Comparison of ENCODE assay signal across 8 cellular contexts in the genomic region with DNA sequence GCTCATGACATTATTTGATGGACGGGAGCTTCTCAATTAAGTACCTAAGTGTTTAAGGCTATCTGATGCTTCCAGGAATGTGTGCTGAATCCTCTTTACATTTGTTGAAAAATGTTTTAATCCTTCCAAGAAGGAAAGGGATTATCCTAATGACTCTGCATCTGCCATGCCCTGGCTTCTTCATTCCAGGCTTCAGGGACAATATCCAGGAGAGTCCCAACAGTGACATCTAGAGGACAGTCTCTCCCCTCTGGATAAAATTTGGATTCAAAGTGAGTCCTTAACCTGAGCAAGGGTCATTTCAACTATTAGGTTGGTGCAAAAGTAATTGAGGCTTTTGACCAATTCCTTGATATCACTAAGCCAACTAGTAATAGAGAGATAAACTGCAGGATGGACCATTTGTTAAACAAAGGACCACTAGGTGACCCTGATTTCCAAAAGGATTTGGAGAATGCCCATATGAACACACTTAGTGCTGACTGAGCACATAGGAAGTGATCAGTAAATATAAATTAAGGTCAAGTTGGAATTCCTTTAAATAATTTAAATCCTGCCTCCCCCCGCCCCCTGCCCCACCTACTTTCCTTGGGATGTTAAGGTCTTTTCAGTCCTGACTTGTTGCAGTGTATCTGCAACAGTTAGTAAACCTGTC. TPM values are rescaled to one million over a fixed set of nuclear protein-coding genes. Genes with fewer than 3 reads are reported as not detected.
DNase-seq lines count a peak whose midpoint lies in the region; ATAC-seq, FAIRE-seq and TF ChIP-seq lines count a peak whose summit lies in the region.

No MANE protein-coding gene starts in this region.

- no peak for FAIRE-seq in GM12892 (lab: Jason Lieb, UNC)

- DNase-seq in COLO668 (lab: John Stamatoyannopoulos, UW; ENCODE audit: unreplicated experiment) (peak; percentile 43), HFF-Myc (ENCODE audit: extremely low read depth, low read depth) (no peak), dorsolateral prefrontal cortex (peak in 1 of 10 donors; percentile 43), midbrain (lab: John Stamatoyannopoulos, UW) (peak; percentile 56), GM12892 (ENCODE audit: insufficient read length) (no peak), ureter (ENCODE audit: low spot score) (no peak)

- H3K9me3 ChIP-seq in OCI-LY3 (ENCODE audit: insufficient read depth, low read length): no peaks in the 10 kb centered on the region

- H3K27me3 ChIP-seq in OCI-LY3 (ENCODE audit: low read depth, low read length) (peaks cover 73% of the 10 kb centered on the region), dorsolateral prefrontal cortex (no peaks in the 10 kb centered on the region)

- peak; percentile 77 for TF ChIP-seq CTCF in HFF-Myc (IDR thresholded peaks at IDR 0.05; ENCODE audit: low read depth, low read length, missing control alignments)
- TF ChIP-seq CTCF in OCI-LY3 (IDR thresholded peaks at IDR 0.05; ENCODE audit: low read depth, low read length): peak; percentile 82
- TF ChIP-seq CTCF in dorsolateral prefrontal cortex (IDR thresholded peaks at IDR 0.05 in 54 of 56, conservative IDR thresholded peaks at IDR 0.05 in 2 of 56; ENCODE audit: low read depth in 1 of 56, partially characterized antibody in 56 of 56): peak; percentile 42 to 83 (median 72)

- no peaks in the 10 kb centered on the region for H4K20me1 ChIP-seq in OCI-LY3 (ENCODE audit: insufficient read depth, low read length)

- intact Hi-C loops in dorsolateral prefrontal cortex (cut with DNase I): loop anchor here (1.0 to 10.0 kb wide), 7 partner anchors 56 to 249 kb away; partner anchors contain the start of gene TEX48 (in 1 of the 2)

- H3K79me2 ChIP-seq in OCI-LY3 (ENCODE audit: low read length): no peaks in the 10 kb centered on the region

- H3K36me3 ChIP-seq in OCI-LY3 (replicated peaks; ENCODE audit: low read depth, low read length): no peaks in the 10 kb centered on the region

- ATAC-seq in HG03571 (IDR thresholded peaks at IDR 0.05; ENCODE audit: unreplicated experiment): no peak

- H3K27ac ChIP-seq in OCI-LY3 (ENCODE audit: low read length): no peak overlapping the region
- no peak overlapping the region for H3K27ac ChIP-seq in dorsolateral prefrontal cortex

- no peak overlapping the region for H3K4me2 ChIP-seq in OCI-LY3 (ENCODE audit: low read length)

- H2AFZ ChIP-seq in OCI-LY3 (ENCODE audit: low read depth, low read length): no peak overlapping the region

- H3K4me1 ChIP-seq in OCI-LY3 (ENCODE audit: low read length): peaks cover 45% of the 10 kb centered on the region

- no peak overlapping the region for H3K9ac ChIP-seq in OCI-LY3 (ENCODE audit: low read length)

- H3K4me3 ChIP-seq in HFF-Myc (replicated peaks; ENCODE audit: low read depth, low read length): no peak overlapping the region
- H3K4me3 ChIP-seq in OCI-LY3 (ENCODE audit: low read length): no peak overlapping the region
- no peak overlapping the region for H3K4me3 ChIP-seq in dorsolateral prefrontal cortex

- no peak for TF ChIP-seq POLR2A in GM12892 (IDR thresholded peaks at IDR 0.05; ENCODE audit: low read depth, low read length)

RNA-seq across cellular contexts. Expression of gene TNFSF8, which starts 19.1 kb away (rescaled TPM):
- total RNA-seq in dorsolateral prefrontal cortex (1 to 10 TPM in 15 of 120 experiments, under 1 TPM in 79, not detected in 26; 0.20 to 3.1 (median 0.57) TPM), ureter (1.5 TPM)
- not detected for polyA plus RNA-seq in GM12892 (2012; ENCODE audit: missing spikeins)

Comparison
In these comparisons a context has a peak if more than half of its experiments do, and no peak if none do; other contexts are left out.
1. DNase-seq: peak in COLO668 (single experiment) and midbrain (single experiment); none in HFF-Myc (single experiment), GM12892 (single experiment) and ureter (single experiment).
2. Peak in every context shown above with its lines, with median percentiles within 50 percentile points of each other: CTCF ChIP-seq.